In the genomic region with DNA sequence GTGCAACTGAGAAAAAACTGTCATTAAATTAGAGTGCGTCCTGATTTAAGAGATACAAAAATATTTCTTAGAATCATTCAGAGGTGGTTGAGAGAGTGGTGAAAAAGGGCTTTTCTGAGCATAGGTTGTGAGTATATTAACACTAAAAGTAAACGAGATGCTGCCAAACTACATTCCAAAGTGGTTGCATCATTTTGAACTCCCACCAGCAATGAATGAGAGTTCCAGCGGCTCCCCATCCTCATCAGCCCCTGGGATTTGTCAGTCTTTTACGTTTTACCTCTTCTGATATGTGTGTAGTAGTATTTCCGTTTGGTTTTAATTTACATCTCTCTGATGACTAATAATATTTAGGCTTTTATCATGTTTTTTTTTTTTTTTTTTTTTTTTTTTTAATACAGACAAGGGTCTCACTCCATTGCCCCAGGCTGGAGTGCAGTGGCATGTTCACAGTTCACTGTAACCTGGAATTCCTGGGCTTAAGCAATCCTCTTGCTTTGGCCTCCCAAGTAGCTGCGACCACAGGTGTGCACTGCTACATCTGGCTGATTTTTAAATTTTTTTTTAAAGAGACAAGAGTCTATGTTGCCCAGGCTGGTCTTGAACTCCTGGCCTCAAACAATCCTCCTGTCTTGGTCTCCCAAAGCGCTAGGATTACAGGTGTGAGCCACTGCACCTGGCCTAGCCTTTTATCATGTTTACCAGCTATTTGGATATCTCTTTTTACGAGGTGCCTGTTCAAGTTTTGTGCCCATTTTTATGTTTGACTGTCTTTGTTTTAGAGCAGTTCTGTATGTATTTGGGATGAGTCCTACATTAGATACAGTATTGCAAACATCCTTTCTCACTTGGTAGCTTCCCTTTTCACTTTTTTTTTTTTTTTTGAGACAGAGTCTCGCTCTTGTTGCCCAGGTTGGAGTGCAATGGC, we compare ENCODE assay signal across 15 cellular contexts. TPM values are rescaled to one million over a fixed set of nuclear protein-coding genes. Genes with fewer than 3 reads are reported as not detected.
DNase-seq lines count a peak whose midpoint lies in the region; ATAC-seq and TF ChIP-seq lines count a peak whose summit lies in the region.
"Had no signal": no experiment of that assay in that cellular context is flagged by ENCODE, and none has a peak within 500 bp of the region (broad histone marks: within the 10 kb centered on the region; RNA-seq: fewer than 3 reads in every experiment).

No MANE protein-coding gene starts in this region.

- peak overlapping the region; percentile 87 for H3K4me2 ChIP-seq in PC-3 (ENCODE audit: low read length)

- H3K79me2 ChIP-seq in PC-3 (ENCODE audit: low read length): no peaks in the 10 kb centered on the region

- H3K9me3 ChIP-seq in PC-3 (ENCODE audit: low read length) (no peaks in the 10 kb centered on the region), endodermal cell (ENCODE audit: control insufficient read depth, low read length) (peaks cover 17% of the 10 kb centered on the region), psoas muscle (peaks cover 8% of the 10 kb centered on the region)
- H3K9me3 ChIP-seq: BE2C had no signal

- H3K4me3 Mint-ChIP-seq in endodermal cell (no peak overlapping the region), mesothelial cell of epicardium (no peak overlapping the region)
- H3K4me3 Mint-ChIP-seq: immature natural killer cell had no signal

- DNase-seq in ELR (ENCODE audit: low read depth): peak; percentile 34
- DNase-seq in PC-3: peak; percentile 87
- peak; percentile 40 for DNase-seq in endodermal cell
- no peak for DNase-seq in mesothelial cell of epicardium (ENCODE audit: low spot score in 2 of 2, unreplicated experiment in 2 of 2)
- DNase-seq in SKM-1 (lab: John Stamatoyannopoulos, UW; ENCODE audit: unreplicated experiment): no peak
- no peak for DNase-seq in KG1 (lab: John Stamatoyannopoulos, UW)
- no peak for DNase-seq in psoas muscle
- DNase-seq: activated naive CD4-positive, alpha-beta T cell; BE2C; caudate nucleus; immature natural killer cell; NCI-H1048 had no signal

- no peaks in the 10 kb centered on the region for H3K9me2 ChIP-seq in PC-3 (replicated peaks; ENCODE audit: low read length)

- WGBS in endodermal cell (ENCODE audit: insufficient coverage in 1 of 2, insufficient read length in 1 of 2), 2 experiments: 75 to 90% methylated on average over 5 to 8 of the region's 9 CpGs
- 60 to 65% (median 60%) methylated on average over 9 of the region's 9 CpGs for WGBS in psoas muscle, 3 donors

- H3K27ac ChIP-seq in PC-3 (ENCODE audit: low read length) (peak overlapping the region; percentile 18; the same call in 1 of the 2 replicates), endodermal cell (ENCODE audit: low read depth, low read length) (no peak overlapping the region), psoas muscle (no peak overlapping the region)
- H3K27ac ChIP-seq: gastroesophageal sphincter had no signal

- BruUV-seq in PC-3 (replicated peaks; lab: Mats Ljungman, UMichigan): no TSS peak

- H3K4me3 ChIP-seq in PC-3 (ENCODE audit: low read length) (peak overlapping the region; percentile 53), endodermal cell (ENCODE audit: low read length) (no peak overlapping the region), psoas muscle (no peak overlapping the region)
- H3K4me3 ChIP-seq: gastroesophageal sphincter had no signal

- peak overlapping the region; percentile 85 for H3K27ac Mint-ChIP-seq in endodermal cell
- peak overlapping the region; percentile 19 for H3K27ac Mint-ChIP-seq in mesothelial cell of epicardium
- H3K27ac Mint-ChIP-seq: immature natural killer cell had no signal

- no peak for TF ChIP-seq CTCF in PC-3 (conservative IDR thresholded peaks at IDR 0.05; ENCODE audit: low read depth, low read length)
- TF ChIP-seq CTCF in endodermal cell (conservative IDR thresholded peaks at IDR 0.05): no peak
- TF ChIP-seq CTCF in mesothelial cell of epicardium (IDR thresholded peaks at IDR 0.05; ENCODE audit: unreplicated experiment): no peak
- no peak for TF ChIP-seq CTCF in psoas muscle (IDR thresholded peaks at IDR 0.05)

- H3K9ac ChIP-seq in PC-3 (ENCODE audit: low read length) (no peak overlapping the region), endodermal cell (ENCODE audit: extremely low read depth, low read length, poor library complexity, severe bottlenecking) (no peak overlapping the region)

- H3K36me3 ChIP-seq in PC-3 (ENCODE audit: low read depth, low read length) (no peaks in the 10 kb centered on the region), endodermal cell (ENCODE audit: control insufficient read depth, insufficient read depth, low read length) (no peaks in the 10 kb centered on the region), psoas muscle (ENCODE audit: insufficient read depth in 1 of 2, low read depth in 1 of 2) (no peaks in the 10 kb centered on the region)
- H3K36me3 ChIP-seq: BE2C, gastroesophageal sphincter had no signal

- ATAC-seq in PC-3: peak; percentile 73
- ATAC-seq in HG03378 (IDR thresholded peaks at IDR 0.05; ENCODE audit: unreplicated experiment): no peak
- no peak for ATAC-seq in psoas muscle
- ATAC-seq: gastroesophageal sphincter had no signal

- peaks cover 5% of the 10 kb centered on the region for H3K4me1 Mint-ChIP-seq in endodermal cell
- H3K4me1 Mint-ChIP-seq in mesothelial cell of epicardium: peaks cover 5% of the 10 kb centered on the region
- H3K4me1 Mint-ChIP-seq: immature natural killer cell had no signal

- POLR2A ChIA-PET in PC-3 (lab: Charles Lee; ENCODE audit: unreplicated experiment): no interaction called here

- H3K27me3 ChIP-seq in PC-3 (ENCODE audit: low read length) (no peaks in the 10 kb centered on the region), endodermal cell (ENCODE audit: control insufficient read depth, insufficient read depth, low read length, poor library complexity, severe bottlenecking) (no peaks in the 10 kb centered on the region), psoas muscle (ENCODE audit: insufficient read depth in 3 of 3, low read length in 2 of 3) (peaks cover 0 to 4% (median 0%) of the 10 kb centered on the region in 3 donors)
- H3K27me3 ChIP-seq: BE2C had no signal

- intact Hi-C loops in PC-3 (cut with micrococcal nuclease) (loop anchor here (5.0 kb wide), 1 partner anchor 60 kb away; the partner anchor contains the start of gene POMT1), psoas muscle (cut with DNase I) (no loop called here)

- CTCF ChIA-PET in PC-3 (lab: Charles Lee): interaction anchor here (0.6 to 0.7 kb wide), 2 partner anchors 205 to 1442 kb away, joined by 3 to 4 read pairs; no protein-coding TSS in a partner anchor

- H3K4me1 ChIP-seq in PC-3 (ENCODE audit: insufficient read depth, low read length): peaks cover 12% of the 10 kb centered on the region
- no peaks in the 10 kb centered on the region for H3K4me1 ChIP-seq in endodermal cell (ENCODE audit: control insufficient read depth, insufficient read depth, low read length)
- H3K4me1 ChIP-seq in psoas muscle: no peaks in the 10 kb centered on the region
- H3K4me1 ChIP-seq: BE2C, gastroesophageal sphincter had no signal

- H3K27me3 Mint-ChIP-seq in endodermal cell (ENCODE audit: insufficient read depth) (no peaks in the 10 kb centered on the region), mesothelial cell of epicardium (ENCODE audit: low read depth) (no peaks in the 10 kb centered on the region)

- no peaks in the 10 kb centered on the region for H4K20me1 ChIP-seq in PC-3 (ENCODE audit: low read length)

- H3K36me3 Mint-ChIP-seq in endodermal cell (ENCODE audit: low read depth): peaks cover 48% of the 10 kb centered on the region
- peaks cover 3% of the 10 kb centered on the region for H3K36me3 Mint-ChIP-seq in mesothelial cell of epicardium
- H3K36me3 Mint-ChIP-seq: immature natural killer cell had no signal

- H3F3A ChIP-seq in PC-3 (ENCODE audit: low read length, unreplicated experiment): no peaks in the 10 kb centered on the region

- peaks cover 49% of the 10 kb centered on the region for H3K9me3 Mint-ChIP-seq in endodermal cell
- H3K9me3 Mint-ChIP-seq in mesothelial cell of epicardium: peaks cover 13% of the 10 kb centered on the region

- H2AFZ ChIP-seq in PC-3 (ENCODE audit: low read length): no peak overlapping the region

RNA-seq across cellular contexts. Expression of gene PRRT1B, which starts 17.0 kb away (rescaled TPM):
- total RNA-seq in PC-3 (2014; rRNA removed): not detected in 2 replicates
- 10 to 100 TPM; 42.9 to 71.4 TPM for total RNA-seq in endodermal cell
- polyA plus RNA-seq in endodermal cell (2013, experiment 1 of 2): 0.93 TPM
- polyA plus RNA-seq in endodermal cell (2013, experiment 2 of 2): 1.1 TPM
- not detected in 3 replicates for total RNA-seq in mesothelial cell of epicardium
- total RNA-seq in psoas muscle: not detected
- polyA plus RNA-seq in psoas muscle: not detected
- total RNA-seq: gastroesophageal sphincter, osteocyte had no signal
- polyA plus RNA-seq: immature natural killer cell had no signal

RNA-seq across cellular contexts. Expression of gene UCK1, which starts 31.2 kb away (rescaled TPM):
- total RNA-seq in PC-3 (2014; rRNA removed) (28.2 and 35.1 TPM in 2 replicates), endodermal cell (10 to 100 TPM; 37.9 to 42.9 TPM), mesothelial cell of epicardium (21.9 to 26.6 TPM (median 23.2 TPM) in 3 replicates), psoas muscle (10 to 100 TPM; 16.8 to 40.0 (median 21.8) TPM)
- polyA plus RNA-seq in endodermal cell (2013, experiment 1 of 2): 28.4 TPM
- polyA plus RNA-seq in endodermal cell (2013, experiment 2 of 2): 23.8 TPM
- 10 to 100 TPM; 37.8 to 75.6 (median 47.4) TPM for polyA plus RNA-seq in psoas muscle

RNA-seq across cellular contexts. Expression of gene POMT1, which starts 59.6 kb away (rescaled TPM):
- total RNA-seq in PC-3 (2014; rRNA removed): 24.1 and 30.4 TPM in 2 replicates
- 10 to 100 TPM; 42.3 to 53.8 TPM for total RNA-seq in endodermal cell
- polyA plus RNA-seq in endodermal cell (2013, experiment 1 of 2): 42.0 TPM
- polyA plus RNA-seq in endodermal cell (2013, experiment 2 of 2): 35.6 TPM
- 54.8 to 59.2 TPM (median 57.2 TPM) in 3 replicates for total RNA-seq in mesothelial cell of epicardium
- 10 to 100 TPM; 10.9 to 30.8 (median 14.2) TPM for total RNA-seq in psoas muscle
- polyA plus RNA-seq in psoas muscle: 10 to 100 TPM; 11.2 to 23.0 (median 20.8) TPM

Comparison
In these comparisons a context has a peak if more than half of its experiments do, and no peak if none do; other contexts are left out.
1. DNase-seq: peak in ELR (single experiment), PC-3 (single experiment) and endodermal cell (single experiment); none in mesothelial cell of epicardium (0 of 2), SKM-1 (single experiment), KG1 (single experiment) and psoas muscle (0 of 2).
2. RNA of gene PRRT1B, which starts 17.0 kb away (total RNA-seq): 42.9 to 71.4 TPM in endodermal cell; not detected in mesothelial cell of epicardium, not detected in PC-3 and not detected in psoas muscle; every median in the first group is over 10 times any median in the second.